Comparison of ENCODE assay signal across 1 cellular context in genomic region chr10:71338728-71339495, GRCh38.
TF ChIP-seq lines count a peak whose summit lies in the region.

No MANE protein-coding gene starts in this region.

TF ChIP-seq in A549, 52 proteins besides CTCF, POLR2A, EP300 and RAD21:
- TF ChIP-seq MAZ (IDR thresholded peaks at IDR 0.05; ENCODE audit: borderline replicate concordance, low read depth, low read length) (no peak), NR3C1 (IDR thresholded peaks at IDR 0.05) (no peak), FOSL2 (IDR thresholded peaks at IDR 0.05) (no peak), FOSL2 (CRISPR knock-in tag; IDR thresholded peaks at IDR 0.05) (no peak), MAX (IDR thresholded peaks at IDR 0.05) (peak; percentile 51; the same call in 1 of the 2 replicates), HDAC2 (IDR thresholded peaks at IDR 0.05) (no peak), CHD4 (IDR thresholded peaks at IDR 0.05; ENCODE audit: borderline replicate concordance) (no peak), POLR2AphosphoS2 (conservative IDR thresholded peaks at IDR 0.05; ENCODE audit: low read length) (no peak), ATOH8 (CRISPR knock-in tag; IDR thresholded peaks at IDR 0.05; ENCODE audit: low read depth) (no peak), HOXB5 (CRISPR knock-in tag; IDR thresholded peaks at IDR 0.05) (no peak)
TF ChIP-seq in A549: peak in this region for 1.
